ENCODE assay signal across 15 cellular contexts in the genomic region with DNA sequence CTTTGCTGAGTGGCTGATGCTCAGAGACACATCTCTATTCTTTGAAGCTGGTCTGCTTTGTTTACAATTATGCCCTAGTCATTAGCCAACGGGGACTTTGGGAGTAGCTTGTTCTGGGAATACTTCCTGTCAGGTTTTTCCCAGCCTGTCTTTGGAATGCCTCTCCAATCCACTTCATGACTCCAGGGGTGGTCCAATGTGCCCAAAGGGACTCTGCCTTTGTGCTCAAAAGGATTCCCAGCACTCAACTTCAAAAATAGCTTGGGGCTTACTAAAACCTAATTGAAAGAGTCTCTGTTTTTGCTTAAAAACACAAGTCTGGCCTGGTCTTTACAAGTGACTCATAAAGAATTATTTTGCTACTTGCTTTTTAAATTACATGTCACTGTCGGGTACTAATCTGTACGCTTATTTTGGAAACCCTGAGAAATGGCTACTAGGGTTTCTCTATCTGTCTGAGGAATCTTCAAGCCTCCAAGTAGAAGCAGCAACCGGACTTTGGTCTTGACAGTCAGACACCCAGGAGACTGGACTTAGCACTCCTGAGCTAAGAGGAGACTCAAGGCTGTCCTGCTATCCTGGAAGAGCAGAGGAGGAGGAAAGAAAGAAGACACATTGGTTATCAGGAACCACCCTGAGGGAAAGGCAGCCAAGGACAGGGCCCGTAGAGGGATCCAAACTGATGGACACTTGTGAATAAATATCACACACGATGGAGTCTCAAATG. TPM values are rescaled to one million over a fixed set of nuclear protein-coding genes. Genes with fewer than 3 reads are reported as not detected.
DNase-seq lines count a peak whose midpoint lies in the region; FAIRE-seq and TF ChIP-seq lines count a peak whose summit lies in the region.
"Had no signal": no experiment of that assay in that cellular context is flagged by ENCODE, and none has a peak within 500 bp of the region (broad histone marks: within the 10 kb centered on the region; RNA-seq: fewer than 3 reads in every experiment).

No MANE protein-coding gene starts in this region.

- TF ChIP-seq POLR2A in GM12891 (IDR thresholded peaks at IDR 0.05; ENCODE audit: low read depth, low read length), result no peak

- no peaks in the 10 kb centered on the region for H3K9me3 ChIP-seq in adipocyte (ENCODE audit: control insufficient read depth, low read length)
- H3K9me3 ChIP-seq: ascending aorta, uterus had no signal

- H3K4me1 ChIP-seq in ACC112 (ENCODE audit: control insufficient read depth, insufficient read depth, low read length, unreplicated experiment), result peaks cover 5% of the 10 kb centered on the region
- H3K4me1 ChIP-seq in adipocyte (ENCODE audit: control insufficient read depth, insufficient read depth, low read length), result peaks cover 9% of the 10 kb centered on the region
- H3K4me1 ChIP-seq: ascending aorta, uterus had no signal

- peak overlapping the region; percentile 61 for H2AFZ ChIP-seq in ACC112 (ENCODE audit: low read length, unreplicated experiment)

- no peak overlapping the region for H3K9ac ChIP-seq in adipocyte (ENCODE audit: low read length)

- H3K27ac ChIP-seq in ACC112 (ENCODE audit: low read depth, low read length), result peak overlapping the region; percentile 2; the same call in 1 of the 2 replicates
- H3K27ac ChIP-seq: ascending aorta, uterus had no signal

- intact Hi-C loops in head of caudate nucleus (cut with DNase I), result no loop called here

- no peaks in the 10 kb centered on the region for H3K27me3 ChIP-seq in ACC112 (ENCODE audit: insufficient read depth, low read length)
- H3K27me3 ChIP-seq in adipocyte (replicated peaks; ENCODE audit: control insufficient read depth, insufficient read depth, low read length), result no peaks in the 10 kb centered on the region
- H3K27me3 ChIP-seq: ascending aorta, uterus had no signal

- DNase-seq in ELF-1 (ENCODE audit: low read depth, low spot score), result peak; percentile 94
- peak; percentile 35 for DNase-seq in adipocyte (ENCODE audit: low read depth)
- DNase-seq in iPS-NIHi7 (ENCODE audit: extremely low spot score), result peak; percentile 30
- DNase-seq in activated CD4-positive, alpha-beta T cell treated with anti-CD3 and anti-CD28 coated beads for 1 hour, result no peak
- DNase-seq in superior temporal gyrus (ENCODE audit: extremely low spot score), result no peak
- DNase-seq in GM12891 (ENCODE audit: insufficient read length, low spot score), result no peak
- DNase-seq in head of caudate nucleus, result no peak
- DNase-seq: activated B cell treated with CpG ODN at 0.5 μM for 24 hours; activated CD8-positive, alpha-beta memory T cell treated with anti-CD3 and anti-CD28 coated beads, Interleukin-2, amount 10 ng/mL, durations not matched to agents 7 days and 5 days; activated gamma-delta T cell treated with Interleukin-2 at 50 U/mL for 16 hours; DMS 273 treated with DMSO at 0.1 percent for 48 hours; stimulated activated naive B cell treated with anti-CD40 and anti-IgM and Interleukin-4, amounts not matched to agents 10 μg/mL and 1 μg/mL and 100 μg/mL, for 72 hours; uterus had no signal

- H3K36me3 ChIP-seq in ACC112 (ENCODE audit: insufficient read depth, low read length) (no peaks in the 10 kb centered on the region), adipocyte (ENCODE audit: control insufficient read depth, insufficient read depth, low read length, severe bottlenecking) (no peaks in the 10 kb centered on the region)
- H3K36me3 ChIP-seq: ascending aorta, uterus had no signal

- H3K4me3 ChIP-seq in ACC112 (ENCODE audit: low read depth, low read length) (no peak overlapping the region), adipocyte (ENCODE audit: low read length) (no peak overlapping the region)
- H3K4me3 ChIP-seq: ascending aorta, uterus had no signal

- no peak for FAIRE-seq in GM12891 (lab: Jason Lieb, UNC)

- H3K79me2 ChIP-seq in ACC112 (ENCODE audit: control insufficient read depth, insufficient read depth, low read length, unreplicated experiment), result no peaks in the 10 kb centered on the region

TF ChIP-seq in GM12891, 5 proteins besides CTCF, POLR2A, EP300 and RAD21:
- TF ChIP-seq TAF1 (IDR thresholded peaks at IDR 0.05; ENCODE audit: low read depth, low read length), result no peak
- TF ChIP-seq SPI1 (IDR thresholded peaks at IDR 0.05; ENCODE audit: low read depth, low read length), result no peak
- TF ChIP-seq PAX5 (IDR thresholded peaks at IDR 0.05; ENCODE audit: insufficient read depth, low read length, severe bottlenecking), result no peak
- TF ChIP-seq POLR2AphosphoS5 (IDR thresholded peaks at IDR 0.05; ENCODE audit: low read depth, low read length), result no peak
- no peak for TF ChIP-seq POU2F2 (IDR thresholded peaks at IDR 0.05; ENCODE audit: low read depth, low read length)

RNA-seq across cellular contexts. Expression of a gene that starts 20.7 kb away (rescaled TPM):
- polyA plus RNA-seq in GM12891 (2012; ENCODE audit: low read depth, missing spikeins), result 0.99 TPM

Comparison
In these comparisons a context has a peak if more than half of its experiments do, and no peak if none do; other contexts are left out.
1. DNase-seq: peak in ELF-1 (single experiment), adipocyte (single experiment) and iPS-NIHi7 (single experiment); none in activated CD4-positive, alpha-beta T cell treated with anti-CD3 and anti-CD28 coated beads for 1 hour (single experiment), superior temporal gyrus (single experiment), GM12891 (single experiment) and head of caudate nucleus (0 of 42).